ENCODE assay signal across 8 cellular contexts in the genomic region with DNA sequence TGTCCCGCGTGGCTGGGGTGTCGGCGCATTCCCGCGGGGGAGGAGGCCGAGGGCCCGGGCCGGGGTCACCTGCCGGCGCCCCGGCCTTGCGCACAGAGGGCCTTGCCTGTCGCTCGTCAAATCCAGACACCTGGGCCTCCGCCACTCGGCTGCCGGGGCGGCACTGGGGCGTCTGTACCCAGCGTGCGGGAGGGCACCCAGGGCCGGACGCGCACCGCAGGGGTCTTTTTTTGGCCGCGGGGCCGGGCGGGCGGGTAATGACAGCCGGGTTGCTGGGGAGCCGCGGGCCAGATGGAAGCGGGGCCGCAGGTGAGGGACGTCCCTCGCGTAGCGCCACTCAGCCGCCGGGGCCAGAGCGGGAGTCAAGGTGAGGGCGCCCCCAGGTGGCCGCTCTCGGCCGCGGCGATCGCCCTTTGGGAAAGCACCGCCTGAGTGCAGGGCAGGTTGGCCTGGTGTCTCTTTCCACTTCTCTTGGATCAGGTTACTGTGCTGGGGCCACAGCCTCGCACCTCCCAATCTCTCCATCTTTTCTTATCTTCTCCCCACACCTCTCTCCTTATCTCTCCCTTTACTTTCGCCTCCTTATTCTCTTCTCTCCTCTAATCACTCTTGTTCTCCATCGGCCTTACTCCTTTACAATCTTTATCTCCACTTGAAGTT. TPM values are rescaled to one million over a fixed set of nuclear protein-coding genes. Genes with fewer than 3 reads are reported as not detected.
DNase-seq lines count a peak whose midpoint lies in the region; ATAC-seq and TF ChIP-seq lines count a peak whose summit lies in the region.

No MANE protein-coding gene starts in this region.

- H3K9me3 Mint-ChIP-seq in naive thymus-derived CD8-positive, alpha-beta T cell: no peaks in the 10 kb centered on the region

- peaks cover 21 to 35% (median 26%) of the 10 kb centered on the region in 4 donors for H3K4me1 Mint-ChIP-seq in naive thymus-derived CD8-positive, alpha-beta T cell

- H3K4me3 ChIP-seq in AG10803 (ENCODE audit: low read length): peak overlapping the region; percentile 72

- H3K36me3 Mint-ChIP-seq in naive thymus-derived CD8-positive, alpha-beta T cell: peaks cover 0 to 2% (median 0%) of the 10 kb centered on the region in 3 donors

- POLR2A ChIA-PET in naive thymus-derived CD8-positive, alpha-beta T cell (lab: Charles Lee): no interaction called here

- peaks cover 0 to 16% (median 3%) of the 10 kb centered on the region in 5 donors for H3K27me3 Mint-ChIP-seq in naive thymus-derived CD8-positive, alpha-beta T cell

- peak; percentile 61 for DNase-seq in AG10803 (ENCODE audit: low read depth)
- peak; percentile 46 to 57 for DNase-seq in NOMO-1 (lab: John Stamatoyannopoulos, UW; ENCODE audit: unreplicated experiment in 2 of 2)
- DNase-seq in activated T-helper 1 cell treated with Interleukin-2 at 50 U/mL for 16 hours (ENCODE audit: low read depth): peak; percentile 77
- peak; percentile 58 for DNase-seq in fibroblast of gingiva (ENCODE audit: low read depth)
- peak; percentile 72 to 89 (median 84) for DNase-seq in naive thymus-derived CD8-positive, alpha-beta T cell
- peak; percentile 56 to 86 (median 80) for DNase-seq in stimulated activated naive CD4-positive, alpha-beta T cell (lab: John Stamatoyannopoulos, UW)
- no peak for DNase-seq in DMS79 treated with DMSO at 0.1 percent for 48 hours (lab: John Stamatoyannopoulos, UW)

- peak; percentile 45 for ATAC-seq in GM21390 (IDR thresholded peaks at IDR 0.05; ENCODE audit: unreplicated experiment)
- ATAC-seq in naive thymus-derived CD8-positive, alpha-beta T cell: peak; percentile 52 to 53

- peak; percentile 70 for TF ChIP-seq CTCF in AG10803 (conservative IDR thresholded peaks at IDR 0.05; ENCODE audit: low read length)

- peak overlapping the region in 8 of 10 donors; percentile 3 to 91 (median 62) for H3K27ac Mint-ChIP-seq in naive thymus-derived CD8-positive, alpha-beta T cell

- peak overlapping the region; percentile 60 to 87 (median 80) for H3K4me3 Mint-ChIP-seq in naive thymus-derived CD8-positive, alpha-beta T cell

RNA-seq across cellular contexts. Expression of a gene that starts 3.5 kb away (rescaled TPM):
- total RNA-seq in naive thymus-derived CD8-positive, alpha-beta T cell: 1 to 10 TPM; 3.0 to 4.1 TPM
- under 1 TPM in 2 of 3 donors, not detected in 1; 0.07 to 0.46 TPM for polyA plus RNA-seq in naive thymus-derived CD8-positive, alpha-beta T cell

RNA-seq across cellular contexts. Expression of a gene that starts 38.7 kb away (rescaled TPM):
- 100 to 1,000 TPM; 106 to 118 TPM for total RNA-seq in naive thymus-derived CD8-positive, alpha-beta T cell
- polyA plus RNA-seq in naive thymus-derived CD8-positive, alpha-beta T cell: 100 to 1,000 TPM; 121 to 138 (median 130) TPM

RNA-seq across cellular contexts. Expression of a gene that starts 45.2 kb away (rescaled TPM):
- 10 to 100 TPM; 14.9 to 15.6 TPM for total RNA-seq in naive thymus-derived CD8-positive, alpha-beta T cell
- polyA plus RNA-seq in naive thymus-derived CD8-positive, alpha-beta T cell: 1 to 10 TPM; 6.7 to 8.3 (median 6.7) TPM
